Comparison of ENCODE assay signal across 10 cellular contexts in genomic region chr6:132259070-132259469, GRCh38.
DNase-seq lines count a peak whose midpoint lies in the region; ATAC-seq, FAIRE-seq and TF ChIP-seq lines count a peak whose summit lies in the region.
"Had no signal": no experiment of that assay in that cellular context is flagged by ENCODE, and none has a peak within 500 bp of the region (broad histone marks: within the 10 kb centered on the region; RNA-seq: fewer than 3 reads in every experiment).

No MANE protein-coding gene starts in this region.

- H2AFZ ChIP-seq in H1 (ENCODE audit: low read length) = no peak overlapping the region

- H3K4ac ChIP-seq in H1 (replicated peaks; ENCODE audit: insufficient read length, low read depth, low read length) = no peak overlapping the region

- H3K79me1 ChIP-seq in H1 (ENCODE audit: low read depth, low read length) = no peaks in the 10 kb centered on the region

- H2BK5ac ChIP-seq in H1 (ENCODE audit: low read depth, low read length) = no peak overlapping the region

- H3K36me3 Mint-ChIP-seq in neural crest cell (ENCODE audit: low read depth) = peaks cover 2% of the 10 kb centered on the region
- H3K36me3 Mint-ChIP-seq in activated T-helper 17 cell treated with anti-CD3 and anti-CD28 coated beads, Interleukin-2, amount 50 U/mL, for 72 hours (ENCODE audit: low read depth) = no peaks in the 10 kb centered on the region
- H3K36me3 Mint-ChIP-seq in natural killer cell treated with Interleukin-12 subunit alpha and Interleukin-12 subunit beta and Interleukin-15 and Interleukin-18, amount 100 ng/mL, for 72 hours = no peaks in the 10 kb centered on the region

- H4K91ac ChIP-seq in H1 (replicated peaks; ENCODE audit: insufficient read length, low read length) = no peak overlapping the region

- no peak overlapping the region for H3K27ac ChIP-seq in H1 (ENCODE audit: low read depth, low read length)
- H3K27ac ChIP-seq: body of pancreas had no signal

- no peak overlapping the region for H3K56ac ChIP-seq in H1 (replicated peaks; ENCODE audit: insufficient read length, low read depth, low read length)

- H3K27me3 ChIP-seq in H1 (replicated peaks in 1 of 4; ENCODE audit: control insufficient read depth in 3 of 4, extremely low read depth in 1 of 4, insufficient read depth in 3 of 4, low read length in 3 of 4) = no peaks in the 10 kb centered on the region

- no peak overlapping the region for H3K9ac ChIP-seq in H1 (replicated peaks in 1 of 4; ENCODE audit: extremely low read depth in 1 of 4, low read depth in 3 of 4, low read length in 3 of 4)

- H3K27ac Mint-ChIP-seq in neural crest cell (ENCODE audit: unreplicated experiment) = no peak overlapping the region
- H3K27ac Mint-ChIP-seq in activated T-helper 17 cell treated with anti-CD3 and anti-CD28 coated beads, Interleukin-2, amount 50 U/mL, for 72 hours = no peak overlapping the region
- no peak overlapping the region for H3K27ac Mint-ChIP-seq in natural killer cell treated with Interleukin-12 subunit alpha and Interleukin-12 subunit beta and Interleukin-15 and Interleukin-18, amount 100 ng/mL, for 72 hours
- H3K27ac Mint-ChIP-seq: stimulated activated naive CD8-positive, alpha-beta T cell treated with anti-CD3 and anti-CD28 coated beads, Interleukin-15, Interleukin-2, amounts not matched to agents 100 ng/mL and 50 ng/mL, for 24 hours had no signal

- no peak overlapping the region for H3K23ac ChIP-seq in H1 (ENCODE audit: insufficient read length)

- no peaks in the 10 kb centered on the region for H3K4me1 ChIP-seq in H1 (replicated peaks in 1 of 4; ENCODE audit: control insufficient read depth in 3 of 4, insufficient read depth in 4 of 4, low read length in 3 of 4)
- H3K4me1 ChIP-seq: body of pancreas had no signal

- H3K9me3 Mint-ChIP-seq in neural crest cell = peaks cover 3% of the 10 kb centered on the region
- H3K9me3 Mint-ChIP-seq in activated T-helper 17 cell treated with anti-CD3 and anti-CD28 coated beads, Interleukin-2, amount 50 U/mL, for 72 hours = no peaks in the 10 kb centered on the region
- H3K9me3 Mint-ChIP-seq in natural killer cell treated with Interleukin-12 subunit alpha and Interleukin-12 subunit beta and Interleukin-15 and Interleukin-18, amount 100 ng/mL, for 72 hours = no peaks in the 10 kb centered on the region
- H3K9me3 Mint-ChIP-seq: stimulated activated naive CD8-positive, alpha-beta T cell treated with anti-CD3 and anti-CD28 coated beads, Interleukin-15, Interleukin-2, amounts not matched to agents 100 ng/mL and 50 ng/mL, for 24 hours had no signal

- no peak for ATAC-seq in activated T-helper 17 cell treated with anti-CD3 and anti-CD28 coated beads, Interleukin-2, amount 50 U/mL, for 72 hours (replicated peaks)
- no peak for ATAC-seq in HG02884 (IDR thresholded peaks at IDR 0.05; ENCODE audit: unreplicated experiment)
- ATAC-seq in natural killer cell treated with Interleukin-12 subunit alpha and Interleukin-12 subunit beta and Interleukin-15 and Interleukin-18, amount 100 ng/mL, for 72 hours = no peak
- ATAC-seq: body of pancreas had no signal

- no peak overlapping the region for H2BK12ac ChIP-seq in H1 (ENCODE audit: low read depth, low read length)

- TF ChIP-seq EP300 in H1 (IDR thresholded peaks at IDR 0.05; ENCODE audit: borderline replicate concordance in 1 of 2, low read depth in 2 of 2, low read length in 2 of 2) = no peak

- no peak overlapping the region for H3K4me3 Mint-ChIP-seq in neural crest cell
- no peak overlapping the region for H3K4me3 Mint-ChIP-seq in activated T-helper 17 cell treated with anti-CD3 and anti-CD28 coated beads, Interleukin-2, amount 50 U/mL, for 72 hours
- H3K4me3 Mint-ChIP-seq in natural killer cell treated with Interleukin-12 subunit alpha and Interleukin-12 subunit beta and Interleukin-15 and Interleukin-18, amount 100 ng/mL, for 72 hours = no peak overlapping the region
- H3K4me3 Mint-ChIP-seq: stimulated activated naive CD8-positive, alpha-beta T cell treated with anti-CD3 and anti-CD28 coated beads, Interleukin-15, Interleukin-2, amounts not matched to agents 100 ng/mL and 50 ng/mL, for 24 hours had no signal

- FAIRE-seq in H1 (lab: Jason Lieb, UNC) = no peak

- DNase-seq in NCI-H69 (lab: John Stamatoyannopoulos, UW) (peak; percentile 21), H1 (ENCODE audit: low read depth in 1 of 2, low spot score in 2 of 2) (no peak), neural crest cell (ENCODE audit: low read depth, low spot score) (no peak), NCI-H226 (no peak)
- DNase-seq in natural killer cell treated with Interleukin-12 subunit alpha and Interleukin-12 subunit beta and Interleukin-15 and Interleukin-18, amount 100 ng/mL, for 72 hours (ENCODE audit: low spot score) = no peak
- DNase-seq: body of pancreas had no signal

- no peaks in the 10 kb centered on the region for H3K36me3 ChIP-seq in H1 (ENCODE audit: control insufficient read depth in 2 of 4, insufficient read depth in 4 of 4, low read length in 3 of 4)

- POLR2A ChIA-PET in H1 (lab: Charles Lee; ENCODE audit: partially characterized antibody) = no interaction called here

- TF ChIP-seq RAD21 in H1 (IDR thresholded peaks at IDR 0.05 in 1 of 2, conservative IDR thresholded peaks at IDR 0.05 in 1 of 2; ENCODE audit: low read depth in 2 of 2, low read length in 2 of 2) = peak; percentile 48 to 59

- no peak overlapping the region for H3K18ac ChIP-seq in H1 (ENCODE audit: extremely low read depth, low read length)

- TF ChIP-seq POLR2A in H1 (IDR thresholded peaks at IDR 0.05; ENCODE audit: control extremely low read depth in 1 of 2, low read depth in 2 of 2, low read length in 2 of 2) = no peak

- WGBS in H1 (ENCODE audit: extremely low coverage in 1 of 2, insufficient coverage in 1 of 2, insufficient read length in 1 of 2, insufficient replicate concordance in 2 of 2, low coverage in 1 of 2, low lambda C conversion rate in 2 of 2, missing lambda C conversion rate in 1 of 2), 2 experiments = 89% methylated on average over 2 of the region's 2 CpGs; no CpG with 5 or more reads in 1 of the 2 experiments

- no peak overlapping the region for H4K5ac ChIP-seq in H1 (ENCODE audit: insufficient read length, low read depth, low read length)

- no peaks in the 10 kb centered on the region for H3K9me3 ChIP-seq in H1 (ENCODE audit: insufficient read depth in 2 of 2, low read depth in 1 of 2, low read length in 1 of 2)
- H3K9me3 ChIP-seq: body of pancreas had no signal

- no peak overlapping the region for H2BK20ac ChIP-seq in H1 (ENCODE audit: low read length)

- CTCF ChIA-PET in H1 (lab: Charles Lee; ENCODE audit: partially characterized antibody) = interaction anchor here (0.8 to 11.0 kb wide), 18 partner anchors 9 to 371 kb away, joined by 3 to 68 read pairs (median 4); no protein-coding TSS in a partner anchor

- no peak overlapping the region for H3K14ac ChIP-seq in H1 (ENCODE audit: insufficient read length)

- H3K4me1 Mint-ChIP-seq in neural crest cell = no peaks in the 10 kb centered on the region
- H3K4me1 Mint-ChIP-seq in activated T-helper 17 cell treated with anti-CD3 and anti-CD28 coated beads, Interleukin-2, amount 50 U/mL, for 72 hours = no peaks in the 10 kb centered on the region
- no peaks in the 10 kb centered on the region for H3K4me1 Mint-ChIP-seq in natural killer cell treated with Interleukin-12 subunit alpha and Interleukin-12 subunit beta and Interleukin-15 and Interleukin-18, amount 100 ng/mL, for 72 hours (ENCODE audit: low read depth in 2 of 2)

- peaks cover 2% of the 10 kb centered on the region; the same call in 1 of the 2 replicates for H3K23me2 ChIP-seq in H1 (ENCODE audit: low read depth, low read length)

- TF ChIP-seq CTCF in GM12872 (IDR thresholded peaks at IDR 0.05; ENCODE audit: insufficient read depth, low read depth, low read length) = 0 out of 3 replicates have a peak, but pooled peaks have one; percentile 21
- peak in 2 of 3 experiments; percentile 27 to 33; a peak in 2 of 4 replicates for TF ChIP-seq CTCF in H1 (IDR thresholded peaks at IDR 0.05; ENCODE audit: control extremely low read depth in 1 of 3, insufficient read depth in 1 of 3, low read depth in 1 of 3, low read length in 3 of 3)
- peak; percentile 52 for TF ChIP-seq CTCF in neural crest cell (conservative IDR thresholded peaks at IDR 0.05)

- H4K8ac ChIP-seq in H1 (ENCODE audit: extremely low read depth, insufficient read depth, low read length) = no peak overlapping the region

- no peak overlapping the region for H2BK120ac ChIP-seq in H1 (replicated peaks; ENCODE audit: low read depth, low read length)

- H2AK5ac ChIP-seq in H1 (ENCODE audit: low read depth, low read length) = no peak overlapping the region

- H3K79me2 ChIP-seq in H1 (ENCODE audit: control insufficient read depth in 1 of 2, insufficient read depth in 2 of 2, low read length in 2 of 2) = no peaks in the 10 kb centered on the region

- H4K20me1 ChIP-seq in H1 (replicated peaks in 1 of 2; ENCODE audit: control insufficient read depth in 1 of 2, insufficient read depth in 2 of 2, low read length in 2 of 2) = no peaks in the 10 kb centered on the region

- H3K4me3 ChIP-seq in H1 (ENCODE audit: extremely low read depth in 1 of 4, insufficient read depth in 2 of 4, low read depth in 3 of 4, low read length in 4 of 4) = no peak overlapping the region
- H3K4me3 ChIP-seq: body of pancreas had no signal

- no peaks in the 10 kb centered on the region for H3K27me3 Mint-ChIP-seq in neural crest cell (ENCODE audit: low read depth)
- H3K27me3 Mint-ChIP-seq in activated T-helper 17 cell treated with anti-CD3 and anti-CD28 coated beads, Interleukin-2, amount 50 U/mL, for 72 hours = peaks cover 27% of the 10 kb centered on the region
- peaks cover 29 to 51% of the 10 kb centered on the region in 2 donors for H3K27me3 Mint-ChIP-seq in natural killer cell treated with Interleukin-12 subunit alpha and Interleukin-12 subunit beta and Interleukin-15 and Interleukin-18, amount 100 ng/mL, for 72 hours

- H2BK15ac ChIP-seq in H1 (ENCODE audit: low read length) = no peak overlapping the region

- no peak overlapping the region for H3K4me2 ChIP-seq in H1 (ENCODE audit: insufficient read depth in 1 of 2, low read depth in 2 of 2, low read length in 2 of 2)

TF ChIP-seq in H1, 55 proteins besides CTCF, POLR2A, EP300 and RAD21 (continues in another document):
- TF ChIP-seq BCL11A (IDR thresholded peaks at IDR 0.05; ENCODE audit: low read depth in 2 of 2, low read length in 2 of 2) (no peak), KDM4A (IDR thresholded peaks at IDR 0.05; ENCODE audit: low read depth, low read length, severe bottlenecking) (no peak), CEBPB (IDR thresholded peaks at IDR 0.05; ENCODE audit: low read depth, low read length) (no peak), USF2 (IDR thresholded peaks at IDR 0.05; ENCODE audit: low read length) (no peak), SP1 (IDR thresholded peaks at IDR 0.05; ENCODE audit: low read depth, low read length) (no peak), POLR2AphosphoS5 (IDR thresholded peaks at IDR 0.05; ENCODE audit: low read depth, low read length) (no peak)
